ENCODE assay signal across 23 cellular contexts in genomic region chr7:28297821-28298439, GRCh38.
DNase-seq lines count a peak whose midpoint lies in the region; ATAC-seq and TF ChIP-seq lines count a peak whose summit lies in the region.
"Had no signal": no experiment of that assay in that cellular context is flagged by ENCODE, and none has a peak within 500 bp of the region (broad histone marks: within the 10 kb centered on the region; RNA-seq: fewer than 3 reads in every experiment).

No MANE protein-coding gene starts in this region.

- peak overlapping the region in 5 of 6 donors; percentile 41 to 89 (median 66) for H3K27ac Mint-ChIP-seq in naive B cell
- H3K27ac Mint-ChIP-seq: activated CD4-positive, alpha-beta T cell treated with anti-CD3 and anti-CD28 coated beads, Interleukin-2, amount 10 ng/mL, durations not matched to agents 24 days and 14 days; activated T-helper 17 cell treated with anti-CD3 and anti-CD28 coated beads, Interleukin-2, amount 50 U/mL, for 72 hours; effector memory CD8-positive, alpha-beta T cell; T-cell had no signal

- H3K27me3 Mint-ChIP-seq in naive B cell, result peaks cover 0 to 4% (median 0%) of the 10 kb centered on the region in 3 donors

- peak overlapping the region; percentile 72 for H3K4me2 ChIP-seq in OCI-LY3 (ENCODE audit: low read length)

- H3K79me2 ChIP-seq in OCI-LY3 (ENCODE audit: low read length), result no peaks in the 10 kb centered on the region

- peaks cover 33% of the 10 kb centered on the region for H3K4me1 ChIP-seq in OCI-LY3 (ENCODE audit: low read length)
- H3K4me1 ChIP-seq: testis, vagina had no signal

- peak overlapping the region; percentile 38 for H3K4me3 ChIP-seq in OCI-LY3 (ENCODE audit: low read length)
- H3K4me3 ChIP-seq: esophagus squamous epithelium, lung, testis, vagina had no signal

- 0 out of 2 replicates have a peak overlapping the region, but pooled peaks have one; percentile 17 for H3K9ac ChIP-seq in OCI-LY3 (ENCODE audit: low read length)

- TF ChIP-seq CTCF in OCI-LY3 (IDR thresholded peaks at IDR 0.05; ENCODE audit: low read depth, low read length) (no peak), GM10248 (IDR thresholded peaks at IDR 0.05; ENCODE audit: control extremely low read depth, extremely low read depth, low read depth, missing control alignments) (no peak)

- DNase-seq in naive B cell, result peak; percentile 62
- DNase-seq in GM10248 (ENCODE audit: extremely low spot score), result no peak
- DNase-seq in stimulated activated CD4-positive, alpha-beta T cell treated with anti-CD3 and anti-CD28 coated beads, Interleukin-4, amount 100 ng/mL, for 24 hours, result no peak
- DNase-seq: activated CD4-positive, alpha-beta T cell treated with anti-CD3 and anti-CD28 coated beads, Interleukin-2, amount 10 ng/mL, durations not matched to agents 24 days and 14 days; DMS153; effector memory CD8-positive, alpha-beta T cell; esophagus squamous epithelium; GDM1; NCI-H1048; NCI-H2029; NCI-H446; right cardiac atrium; T-cell; testis had no signal

- H3K36me3 ChIP-seq in OCI-LY3 (replicated peaks; ENCODE audit: low read depth, low read length), result no peaks in the 10 kb centered on the region
- H3K36me3 ChIP-seq: esophagus squamous epithelium, vagina had no signal

- no peak overlapping the region for H2AFZ ChIP-seq in OCI-LY3 (ENCODE audit: low read depth, low read length)

- H3K4me3 Mint-ChIP-seq in naive B cell, result peak overlapping the region in 5 of 8 donors; percentile 23 to 55 (median 40)
- H3K4me3 Mint-ChIP-seq: activated CD4-positive, alpha-beta T cell treated with anti-CD3 and anti-CD28 coated beads, Interleukin-2, amount 10 ng/mL, durations not matched to agents 24 days and 14 days; activated T-helper 17 cell treated with anti-CD3 and anti-CD28 coated beads, Interleukin-2, amount 50 U/mL, for 72 hours; effector memory CD8-positive, alpha-beta T cell; T-cell had no signal

- no peaks in the 10 kb centered on the region for H4K20me1 ChIP-seq in OCI-LY3 (ENCODE audit: insufficient read depth, low read length)

- H3K27me3 ChIP-seq in OCI-LY3 (ENCODE audit: low read depth, low read length), result peaks cover 45% of the 10 kb centered on the region
- H3K27me3 ChIP-seq: esophagus squamous epithelium, testis, vagina had no signal

- peaks cover 7 to 27% (median 21%) of the 10 kb centered on the region in 3 donors for H3K4me1 Mint-ChIP-seq in naive B cell

- POLR2A ChIA-PET in GM10248 (lab: Yijun Ruan, JAX), result no interaction called here

- no peaks in the 10 kb centered on the region for H3K36me3 Mint-ChIP-seq in naive B cell
- H3K36me3 Mint-ChIP-seq: T-cell had no signal

- peak; percentile 62 for ATAC-seq in GM18499 (IDR thresholded peaks at IDR 0.05; ENCODE audit: insufficient read depth, unreplicated experiment)
- peak; percentile 76 for ATAC-seq in HG03103 (IDR thresholded peaks at IDR 0.05; ENCODE audit: low read depth, unreplicated experiment)
- peak; percentile 96 for ATAC-seq in naive B cell (ENCODE audit: low read depth in 2 of 2)
- no peak for ATAC-seq in GM21825 (IDR thresholded peaks at IDR 0.05; ENCODE audit: unreplicated experiment)
- no peak for ATAC-seq in GM18907 (IDR thresholded peaks at IDR 0.05; ENCODE audit: unreplicated experiment)
- ATAC-seq: activated T-helper 17 cell treated with anti-CD3 and anti-CD28 coated beads, Interleukin-2, amount 50 U/mL, for 72 hours; effector memory CD8-positive, alpha-beta T cell; T-cell had no signal

- CTCF ChIA-PET in GM10248 (lab: Yijun Ruan, JAX), result interaction anchor here (0.8 to 2.5 kb wide), 6 partner anchors 10 to 556 kb away, joined by 3 to 18 read pairs (median 3); no protein-coding TSS in a partner anchor

- peaks cover 0 to 2% (median 0%) of the 10 kb centered on the region in 7 donors for H3K9me3 Mint-ChIP-seq in naive B cell
- H3K9me3 Mint-ChIP-seq: activated CD4-positive, alpha-beta T cell treated with anti-CD3 and anti-CD28 coated beads, Interleukin-2, amount 10 ng/mL, durations not matched to agents 24 days and 14 days; activated T-helper 17 cell treated with anti-CD3 and anti-CD28 coated beads, Interleukin-2, amount 50 U/mL, for 72 hours; effector memory CD8-positive, alpha-beta T cell; T-cell had no signal

- no peaks in the 10 kb centered on the region for H3K9me3 ChIP-seq in OCI-LY3 (ENCODE audit: insufficient read depth, low read length)
- H3K9me3 ChIP-seq: esophagus squamous epithelium, testis, vagina had no signal

- peak overlapping the region; percentile 54 for H3K27ac ChIP-seq in OCI-LY3 (ENCODE audit: low read length)
- H3K27ac ChIP-seq: C4-2B, esophagus squamous epithelium, testis, vagina had no signal

Comparison
In these comparisons a context has a peak if more than half of its experiments do, and no peak if none do; other contexts are left out.
1. ATAC-seq: peak in GM18499 (single experiment), HG03103 (single experiment) and naive B cell (2 of 2); none in GM21825 (single experiment) and GM18907 (single experiment).